16 cellular contexts compared by ENCODE assay signal in the genomic region with DNA sequence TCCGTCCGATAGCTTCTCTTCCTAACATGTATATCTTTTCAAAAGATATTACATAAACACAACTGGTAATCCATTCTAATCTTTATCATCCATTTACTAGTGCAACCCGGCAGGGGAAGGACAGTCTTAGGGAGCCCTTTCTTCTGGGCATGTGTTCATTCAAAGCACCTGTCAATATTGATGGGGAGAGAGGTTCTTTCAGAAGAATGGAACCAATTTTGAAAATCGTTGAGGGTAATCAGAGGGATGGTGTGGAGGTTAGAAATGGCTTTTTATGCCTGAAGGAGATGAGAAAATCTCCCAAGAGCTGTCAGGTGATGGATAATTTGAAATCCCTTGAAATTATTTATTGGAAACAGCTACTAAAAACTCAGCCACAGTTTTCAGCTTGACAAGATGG.
DNase-seq lines count a peak whose midpoint lies in the region; ATAC-seq and TF ChIP-seq lines count a peak whose summit lies in the region.
"Had no signal": no experiment of that assay in that cellular context is flagged by ENCODE, and none has a peak within 500 bp of the region (broad histone marks: within the 10 kb centered on the region; RNA-seq: fewer than 3 reads in every experiment).

No MANE protein-coding gene starts in this region.

- peaks cover 4% of the 10 kb centered on the region for H3K9me3 Mint-ChIP-seq in nephron progenitor cell
- no peaks in the 10 kb centered on the region for H3K9me3 Mint-ChIP-seq in type B pancreatic cell
- H3K9me3 Mint-ChIP-seq: CD4-positive, alpha-beta T cell had no signal

- DNase-seq in NCI-H748 (lab: John Stamatoyannopoulos, UW; ENCODE audit: unreplicated experiment) (peak; percentile 57), NCI-H748 treated with DMSO at 0.1 percent for 48 hours (lab: John Stamatoyannopoulos, UW) (no peak), NCI-H146 (lab: John Stamatoyannopoulos, UW) (peak; percentile 62), nephron progenitor cell (no peak), NCI-H510A (lab: John Stamatoyannopoulos, UW) (no peak), type B pancreatic cell (ENCODE audit: extremely low spot score, unreplicated experiment) (no peak)
- DNase-seq: AML-193; Caco-2; Calu3; CD4-positive, alpha-beta T cell; CD8-positive, alpha-beta T cell; DMS79 treated with DMSO at 0.1 percent for 48 hours; GF-D8 had no signal

- ATAC-seq in GM19397 (IDR thresholded peaks at IDR 0.05; ENCODE audit: unreplicated experiment) = no peak
- ATAC-seq: A549; CD8-positive, alpha-beta T cell had no signal

- no peaks in the 10 kb centered on the region for H3K4me1 Mint-ChIP-seq in nephron progenitor cell
- no peaks in the 10 kb centered on the region for H3K4me1 Mint-ChIP-seq in type B pancreatic cell (ENCODE audit: unreplicated experiment)
- H3K4me1 Mint-ChIP-seq: B cell had no signal

- H3K27ac Mint-ChIP-seq in nephron progenitor cell (peak overlapping the region; percentile 58), type B pancreatic cell (no peak overlapping the region)
- H3K27ac Mint-ChIP-seq: B cell; CD4-positive, alpha-beta T cell; CD8-positive, alpha-beta T cell had no signal

- H3K36me3 Mint-ChIP-seq in nephron progenitor cell (ENCODE audit: low read depth) = no peaks in the 10 kb centered on the region
- no peaks in the 10 kb centered on the region for H3K36me3 Mint-ChIP-seq in type B pancreatic cell
- H3K36me3 Mint-ChIP-seq: CD8-positive, alpha-beta T cell had no signal

- TF ChIP-seq CTCF in nephron progenitor cell (IDR thresholded peaks at IDR 0.05) (no peak), type B pancreatic cell (conservative IDR thresholded peaks at IDR 0.05) (no peak)

- H3K4me3 Mint-ChIP-seq in nephron progenitor cell = no peak overlapping the region
- H3K4me3 Mint-ChIP-seq in type B pancreatic cell = no peak overlapping the region
- H3K4me3 Mint-ChIP-seq: B cell; CD4-positive, alpha-beta T cell; CD8-positive, alpha-beta T cell had no signal

- H3K27me3 Mint-ChIP-seq in nephron progenitor cell (ENCODE audit: low read depth, poor library complexity) = peaks cover 4% of the 10 kb centered on the region
- H3K27me3 Mint-ChIP-seq in type B pancreatic cell = peaks cover 3% of the 10 kb centered on the region

Comparison
In these comparisons a context has a peak if more than half of its experiments do, and no peak if none do; other contexts are left out.
1. DNase-seq: peak in NCI-H748 (single experiment) and NCI-H146 (single experiment); none in NCI-H748 treated with DMSO at 0.1 percent for 48 hours (single experiment), nephron progenitor cell (single experiment), NCI-H510A (single experiment) and type B pancreatic cell (single experiment).